ENCODE assay signal across 2 cellular contexts in the genomic region with DNA sequence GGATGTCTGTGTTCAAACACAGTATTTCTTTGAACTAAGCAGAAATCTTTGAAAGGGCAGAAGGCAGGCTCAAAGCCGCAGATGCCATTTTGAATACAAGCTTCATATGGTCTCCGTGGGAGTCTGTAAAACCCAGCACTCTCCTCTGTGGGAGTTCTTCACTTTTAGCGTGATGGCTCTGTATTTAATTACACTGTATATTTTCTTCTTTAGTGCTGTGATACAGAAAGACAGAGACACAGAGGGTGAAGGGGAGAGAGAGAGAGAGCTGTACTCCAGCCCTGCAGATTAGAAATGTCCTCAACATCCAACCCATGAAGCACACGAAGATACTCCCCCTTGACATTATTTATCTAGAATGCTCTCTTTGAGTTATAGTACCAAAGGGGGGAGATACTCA.
TF ChIP-seq lines count a peak whose summit lies in the region.

No MANE protein-coding gene starts in this region.

TF ChIP-seq in SK-N-SH, 30 proteins besides CTCF, POLR2A, EP300 and RAD21 (continued from another document):
- TF ChIP-seq USF2 (IDR thresholded peaks at IDR 0.05; ENCODE audit: borderline replicate concordance, low read depth, low read length) (no peak), TEAD4 (IDR thresholded peaks at IDR 0.05; ENCODE audit: borderline replicate concordance, insufficient read depth) (no peak), RFX5 (IDR thresholded peaks at IDR 0.05; ENCODE audit: low read length) (no peak), MAX (IDR thresholded peaks at IDR 0.05; ENCODE audit: low read depth) (no peak), SMC3 (IDR thresholded peaks at IDR 0.05; ENCODE audit: low read depth, low read length) (no peak), FOXM1 (IDR thresholded peaks at IDR 0.05; ENCODE audit: low read depth) (no peak), YY1 (IDR thresholded peaks at IDR 0.05; ENCODE audit: low read depth) (no peak), GABPA (IDR thresholded peaks at IDR 0.05; ENCODE audit: low read depth) (no peak), PBX3 (IDR thresholded peaks at IDR 0.05) (no peak), NRF1 (IDR thresholded peaks at IDR 0.05; ENCODE audit: low read depth, low read length) (no peak), POLR2AphosphoS5 (IDR thresholded peaks at IDR 0.05; ENCODE audit: low read depth, low read length) (no peak), RCOR1 (IDR thresholded peaks at IDR 0.05; ENCODE audit: low read length) (no peak)

TF ChIP-seq in SK-N-SH treated with all-trans-retinoic acid at 6 μM for 48 hours, 23 proteins besides CTCF, POLR2A, EP300 and RAD21 (continued from another document):
- TF ChIP-seq GLIS3 (CRISPR knock-in tag; IDR thresholded peaks at IDR 0.05) (no peak), ZNF8 (CRISPR knock-in tag; IDR thresholded peaks at IDR 0.05) (no peak), OSR1 (CRISPR knock-in tag; IDR thresholded peaks at IDR 0.05) (no peak), ISL1 (CRISPR knock-in tag; IDR thresholded peaks at IDR 0.05) (no peak), ESRRG (CRISPR knock-in tag; IDR thresholded peaks at IDR 0.05) (no peak)
